ENCODE assay signal across 19 cellular contexts in genomic region chr5:7756453-7756852, GRCh38.
DNase-seq lines count a peak whose midpoint lies in the region.
"Had no signal": no experiment of that assay in that cellular context is flagged by ENCODE, and none has a peak within 500 bp of the region (broad histone marks: within the 10 kb centered on the region; RNA-seq: fewer than 3 reads in every experiment).

No MANE protein-coding gene starts in this region.

- POLR2A ChIA-PET in activated CD4-positive, alpha-beta T cell treated with anti-CD3 and anti-CD28 coated beads, Interleukin-2, amount 10 ng/mL, durations not matched to agents 7 days and 5 days (lab: Charles Lee) = no interaction called here

- CTCF ChIA-PET in activated CD4-positive, alpha-beta T cell treated with anti-CD3 and anti-CD28 coated beads, Interleukin-2, amount 10 ng/mL, durations not matched to agents 7 days and 5 days (lab: Charles Lee) = no interaction called here

- no peaks in the 10 kb centered on the region for H3K36me3 Mint-ChIP-seq in activated CD4-positive, alpha-beta T cell treated with anti-CD3 and anti-CD28 coated beads, Interleukin-2, amount 10 ng/mL, durations not matched to agents 7 days and 5 days (ENCODE audit: low read depth)
- H3K36me3 Mint-ChIP-seq: activated naive CD4-positive, alpha-beta T cell treated with anti-CD3 and anti-CD28 coated beads, Interleukin-2, amount 50 U/mL, for 24 hours had no signal

- DNase-seq in AML-193 (lab: John Stamatoyannopoulos, UW) = peak; percentile 10 to 11
- DNase-seq in CD1c-positive myeloid dendritic cell (ENCODE audit: extremely low spot score) = peak; percentile 68
- peak; percentile 62 to 91 for DNase-seq in NOMO-1 (lab: John Stamatoyannopoulos, UW; ENCODE audit: unreplicated experiment in 2 of 2)
- peak; percentile 54 for DNase-seq in medulla oblongata (ENCODE audit: extremely low spot score)
- no peak for DNase-seq in DMS79 (lab: John Stamatoyannopoulos, UW)
- DNase-seq in T-helper 2 cell = no peak
- no peak for DNase-seq in activated CD4-positive, alpha-beta T cell treated with anti-CD3 and anti-CD28 coated beads, Interleukin-2, amount 10 ng/mL, durations not matched to agents 7 days and 5 days
- no peak for DNase-seq in NCI-H2081 treated with DMSO at 0.1 percent for 48 hours (lab: John Stamatoyannopoulos, UW)
- DNase-seq: activated CD4-positive, alpha-beta T cell treated with anti-CD3 and anti-CD28 coated beads, Interleukin-2, amount 50 U/mL, for 4 hours; activated T-cell treated with anti-CD3 and anti-CD28 coated beads, Interleukin-2, amount 50 U/mL, for 24 hours; endodermal cell; IMR-90; lower lobe of right lung; NCI-H1048; NCI-H2227 treated with DMSO at 0.1 percent for 48 hours; ovary; SK-N-SH; stimulated activated CD4-positive, alpha-beta T cell treated with anti-CD3 and anti-CD28 coated beads, Interleukin-4, amount 100 ng/mL, for 24 hours had no signal

- H3K27me3 Mint-ChIP-seq in activated CD4-positive, alpha-beta T cell treated with anti-CD3 and anti-CD28 coated beads, Interleukin-2, amount 10 ng/mL, durations not matched to agents 7 days and 5 days = peaks cover 18% of the 10 kb centered on the region

- H3K4me3 Mint-ChIP-seq in activated CD4-positive, alpha-beta T cell treated with anti-CD3 and anti-CD28 coated beads, Interleukin-2, amount 10 ng/mL, durations not matched to agents 7 days and 5 days = no peak overlapping the region
- H3K4me3 Mint-ChIP-seq: activated naive CD4-positive, alpha-beta T cell treated with anti-CD3 and anti-CD28 coated beads, Interleukin-2, amount 50 U/mL, for 24 hours; activated T-cell treated with anti-CD3 and anti-CD28 coated beads, Interleukin-2, amount 50 U/mL, for 24 hours; endodermal cell had no signal

- H3K27ac Mint-ChIP-seq in activated CD4-positive, alpha-beta T cell treated with anti-CD3 and anti-CD28 coated beads, Interleukin-2, amount 10 ng/mL, durations not matched to agents 7 days and 5 days = no peak overlapping the region
- H3K27ac Mint-ChIP-seq: activated naive CD4-positive, alpha-beta T cell treated with anti-CD3 and anti-CD28 coated beads, Interleukin-2, amount 50 U/mL, for 24 hours; activated T-cell treated with anti-CD3 and anti-CD28 coated beads, Interleukin-2, amount 50 U/mL, for 24 hours; endodermal cell had no signal

- no peaks in the 10 kb centered on the region for H3K9me3 Mint-ChIP-seq in activated CD4-positive, alpha-beta T cell treated with anti-CD3 and anti-CD28 coated beads, Interleukin-2, amount 10 ng/mL, durations not matched to agents 7 days and 5 days
- H3K9me3 Mint-ChIP-seq: activated naive CD4-positive, alpha-beta T cell treated with anti-CD3 and anti-CD28 coated beads, Interleukin-2, amount 50 U/mL, for 24 hours; activated T-cell treated with anti-CD3 and anti-CD28 coated beads, Interleukin-2, amount 50 U/mL, for 24 hours; endodermal cell had no signal

- H3K4me1 Mint-ChIP-seq in activated CD4-positive, alpha-beta T cell treated with anti-CD3 and anti-CD28 coated beads, Interleukin-2, amount 10 ng/mL, durations not matched to agents 7 days and 5 days = no peaks in the 10 kb centered on the region
- H3K4me1 Mint-ChIP-seq: activated naive CD4-positive, alpha-beta T cell treated with anti-CD3 and anti-CD28 coated beads, Interleukin-2, amount 50 U/mL, for 24 hours had no signal

Comparison
In these comparisons a context has a peak if more than half of its experiments do, and no peak if none do; other contexts are left out.
1. DNase-seq: peak in AML-193 (2 of 2), CD1c-positive myeloid dendritic cell (single experiment), NOMO-1 (2 of 2) and medulla oblongata (single experiment); none in DMS79 (single experiment), T-helper 2 cell (0 of 5), activated CD4-positive, alpha-beta T cell treated with anti-CD3 and anti-CD28 coated beads, Interleukin-2, amount 10 ng/mL, durations not matched to agents 7 days and 5 days (single experiment) and NCI-H2081 treated with DMSO at 0.1 percent for 48 hours (single experiment).